In genomic region chrX:40651620-40652223, GRCh38 we compare ENCODE assay signal across 8 cellular contexts. TPM values are rescaled to one million over a fixed set of nuclear protein-coding genes. Genes with fewer than 3 reads are reported as not detected.
DNase-seq lines count a peak whose midpoint lies in the region; ATAC-seq and TF ChIP-seq lines count a peak whose summit lies in the region.

No MANE protein-coding gene starts in this region.

- ATAC-seq in CD4-positive, CD25-positive, alpha-beta regulatory T cell (ENCODE audit: low read depth in 2 of 2), result no peak
- ATAC-seq in activated T-cell treated with anti-CD3 and anti-CD28 coated beads, Interleukin-2, amount 50 U/mL, for 4 hours, result no peak
- ATAC-seq in omental fat pad (ENCODE audit: low FRiP score) (no peak), HG02884 (IDR thresholded peaks at IDR 0.05; ENCODE audit: unreplicated experiment) (no peak)

- H3K36me3 Mint-ChIP-seq in CD4-positive, CD25-positive, alpha-beta regulatory T cell, result peaks cover 22% of the 10 kb centered on the region
- H3K36me3 Mint-ChIP-seq in activated T-cell treated with anti-CD3 and anti-CD28 coated beads, Interleukin-2, amount 50 U/mL, for 4 hours (ENCODE audit: insufficient read depth), result peaks cover 5% of the 10 kb centered on the region
- no peaks in the 10 kb centered on the region for H3K36me3 Mint-ChIP-seq in type B pancreatic cell

- DNase-seq in CD4-positive, CD25-positive, alpha-beta regulatory T cell, result peak; percentile 52 to 84 (median 81)
- DNase-seq in KBM-7 (peak; percentile 76), PC-9 (peak in 1 of 2 experiments; percentile 31), fibroblast of pulmonary artery (ENCODE audit: low read depth) (peak; percentile 72), omental fat pad (ENCODE audit: low spot score) (peak; percentile 81), type B pancreatic cell (ENCODE audit: extremely low spot score, unreplicated experiment) (no peak)
- DNase-seq in activated T-cell treated with anti-CD3 and anti-CD28 coated beads, Interleukin-2, amount 50 U/mL, for 4 hours, result peak; percentile 78

- peaks cover 6% of the 10 kb centered on the region for H3K4me1 ChIP-seq in CD4-positive, CD25-positive, alpha-beta regulatory T cell (ENCODE audit: control insufficient read depth, insufficient read depth, low read length, poor library complexity, severe bottlenecking)
- no peaks in the 10 kb centered on the region for H3K4me1 ChIP-seq in PC-9 (replicated peaks; ENCODE audit: insufficient read depth)

- peaks cover 0 to under 1% (median 0%) of the 10 kb centered on the region in 7 donors for H3K9me3 Mint-ChIP-seq in CD4-positive, CD25-positive, alpha-beta regulatory T cell
- H3K9me3 Mint-ChIP-seq in activated T-cell treated with anti-CD3 and anti-CD28 coated beads, Interleukin-2, amount 50 U/mL, for 4 hours, result no peaks in the 10 kb centered on the region
- no peaks in the 10 kb centered on the region for H3K9me3 Mint-ChIP-seq in type B pancreatic cell

- intact Hi-C loops in PC-9 (cut with micrococcal nuclease; ENCODE audit: unreplicated experiment), result loop anchor here (5.0 kb wide), 1 partner anchor 141 kb away; no protein-coding TSS in a partner anchor

- CTCF ChIA-PET in PC-9 (lab: Charles Lee), result interaction anchor here (0.5 to 0.7 kb wide), 4 partner anchors 142 to 678 kb away, joined by 3 to 16 read pairs (median 4); no protein-coding TSS in a partner anchor

- peaks cover 20% of the 10 kb centered on the region for H3K36me3 ChIP-seq in CD4-positive, CD25-positive, alpha-beta regulatory T cell (ENCODE audit: control insufficient read depth, insufficient read depth, low read length)
- no peaks in the 10 kb centered on the region for H3K36me3 ChIP-seq in PC-9 (ENCODE audit: low read depth)

- H3K27ac Mint-ChIP-seq in CD4-positive, CD25-positive, alpha-beta regulatory T cell, result peak overlapping the region in 1 of 3 donors; percentile 7
- H3K27ac Mint-ChIP-seq in type B pancreatic cell, result no peak overlapping the region

- no peak overlapping the region for H3K4me3 ChIP-seq in CD4-positive, CD25-positive, alpha-beta regulatory T cell (ENCODE audit: low read depth, low read length)
- H3K4me3 ChIP-seq in PC-9 (no peak overlapping the region), fibroblast of pulmonary artery (replicated peaks; ENCODE audit: low read depth, low read length) (no peak overlapping the region)

- H3K27me3 Mint-ChIP-seq in CD4-positive, CD25-positive, alpha-beta regulatory T cell, result no peaks in the 10 kb centered on the region
- H3K27me3 Mint-ChIP-seq in activated T-cell treated with anti-CD3 and anti-CD28 coated beads, Interleukin-2, amount 50 U/mL, for 4 hours (ENCODE audit: low read depth), result no peaks in the 10 kb centered on the region
- H3K27me3 Mint-ChIP-seq in type B pancreatic cell, result no peaks in the 10 kb centered on the region

- no peak overlapping the region for H3K4me2 ChIP-seq in PC-9

- no peaks in the 10 kb centered on the region for H3K27me3 ChIP-seq in CD4-positive, CD25-positive, alpha-beta regulatory T cell (ENCODE audit: control insufficient read depth, insufficient read depth, low read length)
- no peaks in the 10 kb centered on the region for H3K27me3 ChIP-seq in PC-9 (ENCODE audit: insufficient read depth, low read depth)

- POLR2A ChIA-PET in PC-9 (lab: Charles Lee; ENCODE audit: unreplicated experiment), result interaction anchor here (0.6 to 0.7 kb wide), 2 partner anchors 210 to 507 kb away, joined by 3 to 10 read pairs; no protein-coding TSS in a partner anchor

- in situ Hi-C loops in KBM-7 (cut with MboI; ENCODE audit: low pct_unique_long_range_greater_than_20kb, low sequenced_read_pairs), result loop anchor here (25.0 kb wide), 1 partner anchor 136 kb away; no protein-coding TSS in a partner anchor

- no peaks in the 10 kb centered on the region for H3K79me2 ChIP-seq in PC-9 (ENCODE audit: low read depth)

- no TSS peak for BruUV-seq in PC-9 (replicated peaks; lab: Mats Ljungman, UMichigan)

- no peaks in the 10 kb centered on the region for H3K9me2 ChIP-seq in PC-9 (ENCODE audit: insufficient read depth)

- no peak overlapping the region for H3K4me3 Mint-ChIP-seq in CD4-positive, CD25-positive, alpha-beta regulatory T cell
- no peak overlapping the region for H3K4me3 Mint-ChIP-seq in activated T-cell treated with anti-CD3 and anti-CD28 coated beads, Interleukin-2, amount 50 U/mL, for 4 hours
- H3K4me3 Mint-ChIP-seq in type B pancreatic cell, result no peak overlapping the region

- TF ChIP-seq CTCF in PC-9 (conservative IDR thresholded peaks at IDR 0.05) (peak; percentile 65), fibroblast of pulmonary artery (IDR thresholded peaks at IDR 0.05; ENCODE audit: low read length, missing control alignments) (peak; percentile 42), omental fat pad (IDR thresholded peaks at IDR 0.05) (no peak), type B pancreatic cell (conservative IDR thresholded peaks at IDR 0.05) (peak; percentile 91)

- H3F3A ChIP-seq in PC-9 (ENCODE audit: insufficient read depth, low read depth), result no peaks in the 10 kb centered on the region

- H4K20me1 ChIP-seq in PC-9 (ENCODE audit: insufficient read depth), result no peaks in the 10 kb centered on the region

- H3K4me1 Mint-ChIP-seq in CD4-positive, CD25-positive, alpha-beta regulatory T cell, result peaks cover 2 to 11% (median 7%) of the 10 kb centered on the region in 4 donors
- H3K4me1 Mint-ChIP-seq in activated T-cell treated with anti-CD3 and anti-CD28 coated beads, Interleukin-2, amount 50 U/mL, for 4 hours (ENCODE audit: low read depth), result peaks cover 3% of the 10 kb centered on the region
- H3K4me1 Mint-ChIP-seq in type B pancreatic cell (ENCODE audit: unreplicated experiment), result peaks cover 1% of the 10 kb centered on the region

- no peak overlapping the region for H2AFZ ChIP-seq in PC-9

- peak overlapping the region; percentile 33 for H3K27ac ChIP-seq in CD4-positive, CD25-positive, alpha-beta regulatory T cell (ENCODE audit: insufficient read depth, low read length, poor library complexity, severe bottlenecking)
- no peak overlapping the region for H3K27ac ChIP-seq in PC-9

- H3K9me3 ChIP-seq in CD4-positive, CD25-positive, alpha-beta regulatory T cell (ENCODE audit: control insufficient read depth in 2 of 2, low read length in 2 of 2), result no peaks in the 10 kb centered on the region
- H3K9me3 ChIP-seq in PC-9 (ENCODE audit: insufficient read depth, low read depth), result no peaks in the 10 kb centered on the region

RNA-seq across cellular contexts. Expression of gene CXorf38, which starts 4.4 kb away (rescaled TPM):
- 26.0 TPM for total RNA-seq in CD4-positive, CD25-positive, alpha-beta regulatory T cell
- polyA plus RNA-seq in CD4-positive, CD25-positive, alpha-beta regulatory T cell, result 10 to 100 TPM; 34.0 to 36.9 (median 35.9) TPM
- total RNA-seq in PC-9 (2021) (5.3 and 8.1 TPM in 2 replicates), omental fat pad (10 to 100 TPM; 11.7 to 23.3 (median 16.5) TPM), type B pancreatic cell (ENCODE audit: low replicate concordance) (8.1 and 8.8 TPM in 2 replicates)
- total RNA-seq in activated T-cell treated with anti-CD3 and anti-CD28 coated beads, Interleukin-2, amount 50 U/mL, for 4 hours, result 10 to 100 TPM; 12.6 to 15.1 (median 14.4) TPM

RNA-seq across cellular contexts. Expression of gene MPC1L, which starts 28.5 kb away (rescaled TPM):
- not detected for total RNA-seq in CD4-positive, CD25-positive, alpha-beta regulatory T cell
- under 1 TPM in 1 of 4 donors, not detected in 3; 0.42 TPM for polyA plus RNA-seq in CD4-positive, CD25-positive, alpha-beta regulatory T cell
- total RNA-seq in PC-9 (2021), result not detected in 2 replicates
- not detected for total RNA-seq in activated T-cell treated with anti-CD3 and anti-CD28 coated beads, Interleukin-2, amount 50 U/mL, for 4 hours
- not detected for total RNA-seq in omental fat pad
- not detected in 2 replicates for total RNA-seq in type B pancreatic cell (ENCODE audit: low replicate concordance)

Comparison
In these comparisons a context has a peak if more than half of its experiments do, and no peak if none do; other contexts are left out.
1. CTCF ChIP-seq: peak in PC-9 (single experiment), fibroblast of pulmonary artery (single experiment) and type B pancreatic cell (single experiment); none in omental fat pad (0 of 3).